9 cellular contexts compared by ENCODE assay signal in genomic region chr6:169198885-169199284, GRCh38.
"Had no signal": no experiment of that assay in that cellular context is flagged by ENCODE, and none has a peak within 500 bp of the region (broad histone marks: within the 10 kb centered on the region; RNA-seq: fewer than 3 reads in every experiment).

No MANE protein-coding gene starts in this region.

- H3K9me3 ChIP-seq: HAP-1 had no signal

- H3K27ac ChIP-seq: GM23248 had no signal

- ATAC-seq: GM23338, HCT116 had no signal

- H3K4me3 ChIP-seq: GM23248, GM23338, HAP-1 had no signal

- H3K9me3 Mint-ChIP-seq: HFFc6 had no signal

- DNase-seq: GM23248, GOT3, H7, H9, HCEC 1CT, HFFc6 had no signal

- H3K27ac Mint-ChIP-seq: GM23338, H9, HFFc6 had no signal

- H3K36me3 ChIP-seq: HAP-1 had no signal

- H3K4me1 Mint-ChIP-seq: GM23338, H9 had no signal

- H3K4me3 Mint-ChIP-seq: GM23338, H9, HFFc6 had no signal

- H3K4me1 ChIP-seq: HAP-1 had no signal
